In the genomic region with DNA sequence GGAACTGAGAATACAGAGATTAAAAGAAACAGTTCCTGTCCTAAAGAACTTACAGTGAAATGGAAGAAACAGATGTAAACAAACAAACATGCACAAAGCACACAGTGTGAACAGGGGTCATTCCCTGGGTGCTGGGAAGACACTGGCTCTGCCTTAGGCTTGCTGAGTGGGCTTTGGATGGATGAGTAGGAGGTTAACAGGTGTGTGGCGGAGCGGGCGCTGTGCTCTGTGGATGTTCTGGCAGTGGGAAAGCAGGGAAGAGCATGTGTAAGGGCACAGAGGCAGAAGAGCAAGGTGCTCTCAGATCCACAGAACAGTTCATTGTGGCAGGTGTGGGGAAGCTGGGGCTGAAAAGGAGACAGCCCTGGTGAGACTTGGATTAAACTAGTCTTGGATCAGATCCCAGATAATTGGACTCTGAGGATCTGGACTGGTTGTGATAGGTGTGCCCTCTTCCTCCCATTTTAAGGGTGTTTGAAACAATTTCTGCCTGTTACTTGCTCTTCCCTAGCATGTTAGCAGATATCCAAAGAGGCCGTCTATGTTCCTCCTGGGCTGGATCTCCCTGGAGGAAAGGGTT, we compare ENCODE assay signal across 1 cellular context.
TF ChIP-seq lines count a peak whose summit lies in the region.

No MANE protein-coding gene starts in this region.

TF ChIP-seq in HEK293, 187 proteins besides CTCF, POLR2A, EP300 and RAD21 (continued from another document):
- TF ChIP-seq SCRT2 (tag by site-specific recombination; IDR thresholded peaks at IDR 0.05) (peak; percentile 85), PRDM10 (tag by site-specific recombination; IDR thresholded peaks at IDR 0.05) (peak; percentile 82), ZBTB17 (tag by site-specific recombination; IDR thresholded peaks at IDR 0.05) (peak; percentile 50; the same call in 1 of the 2 replicates), BCL11B (tag by site-specific recombination; IDR thresholded peaks at IDR 0.05; ENCODE audit: low read depth) (no peak), EGR2 (tag by site-specific recombination; IDR thresholded peaks at IDR 0.05; ENCODE audit: low read depth) (peak; percentile 41; the same call in 1 of the 2 replicates), ZNF175 (tag by site-specific recombination; IDR thresholded peaks at IDR 0.05) (no peak), ZFHX2 (tag by site-specific recombination; conservative IDR thresholded peaks at IDR 0.05) (peak; percentile 29; the same call in 1 of the 2 replicates)
TF ChIP-seq in HEK293: peak in this region for 8.
